20 cellular contexts compared by ENCODE assay signal in genomic region chr1:9048551-9048950, GRCh38. TPM values are rescaled to one million over a fixed set of nuclear protein-coding genes. Genes with fewer than 3 reads are reported as not detected.
DNase-seq lines count a peak whose midpoint lies in the region; ATAC-seq and TF ChIP-seq lines count a peak whose summit lies in the region.
"Had no signal": no experiment of that assay in that cellular context is flagged by ENCODE, and none has a peak within 500 bp of the region (broad histone marks: within the 10 kb centered on the region; RNA-seq: fewer than 3 reads in every experiment).

No MANE protein-coding gene starts in this region.

- peak overlapping the region; percentile 24 to 74 (median 72) for H3K27ac ChIP-seq in gastrocnemius medialis
- H3K27ac ChIP-seq: 22Rv1, A549, BLaER1 had no signal

- ATAC-seq in Right ventricle myocardium inferior (no peak), gastrocnemius medialis (peak; percentile 39 to 48), GM21390 (IDR thresholded peaks at IDR 0.05; ENCODE audit: unreplicated experiment) (no peak)
- ATAC-seq: A549 had no signal

- TF ChIP-seq POLR2A in gastrocnemius medialis (IDR thresholded peaks at IDR 0.05), result no peak

- peaks cover 9 to 11% of the 10 kb centered on the region in 2 donors for H3K4me1 ChIP-seq in gastrocnemius medialis
- H3K4me1 ChIP-seq: A549, BE2C had no signal

- H3K27me3 ChIP-seq in gastrocnemius medialis, result no peaks in the 10 kb centered on the region
- H3K27me3 ChIP-seq: BE2C, BLaER1 had no signal

- H3K36me3 ChIP-seq in gastrocnemius medialis, result peaks cover 0 to 7% of the 10 kb centered on the region in 2 donors
- H3K36me3 ChIP-seq: BE2C had no signal

- intact Hi-C loops in Right ventricle myocardium inferior (cut with DNase I), result no loop called here
- intact Hi-C loops in cardiac septum (cut with DNase I), result no loop called here
- intact Hi-C loops in posterior vena cava (cut with DNase I), result no loop called here
- intact Hi-C loops in gastrocnemius medialis (cut with DNase I; ENCODE audit: low total_unique reads), result no loop called here

- no peaks in the 10 kb centered on the region for H3K9me3 ChIP-seq in gastrocnemius medialis
- H3K9me3 ChIP-seq: A549, BE2C, BLaER1 had no signal

- peak; percentile 28 for DNase-seq in Right ventricle myocardium inferior (ENCODE audit: missing footprints)
- DNase-seq in cardiac septum (ENCODE audit: low spot score), result no peak
- DNase-seq in posterior vena cava (ENCODE audit: low spot score), result peak; percentile 19
- DNase-seq in gastrocnemius medialis, result no peak
- no peak for DNase-seq in activated CD8-positive, alpha-beta memory T cell treated with anti-CD3 and anti-CD28 coated beads, Interleukin-2, amount 50 U/mL, for 48 hours
- DNase-seq in AML-193 (lab: John Stamatoyannopoulos, UW), result no peak
- DNase-seq: BE2C; C1 segment of cervical spinal cord; CD4-positive, alpha-beta memory T cell; CD4-positive, CD25-positive, alpha-beta regulatory T cell; CD8-positive, alpha-beta memory T cell; COR-L47; DMS 273 treated with DMSO at 0.1 percent for 48 hours; DMS79 treated with DMSO at 0.1 percent for 48 hours; GF-D8 had no signal

- TF ChIP-seq CTCF in gastrocnemius medialis (IDR thresholded peaks at IDR 0.05 in 4 of 5, conservative IDR thresholded peaks at IDR 0.05 in 1 of 5), result no peak

- no peak overlapping the region for H3K4me3 ChIP-seq in gastrocnemius medialis
- H3K4me3 ChIP-seq: A549, BLaER1 had no signal

- in situ Hi-C loops in gastrocnemius medialis (cut with MboI; ENCODE audit: low sequenced_read_pairs in 4 of 4), result no loop called here

RNA-seq across cellular contexts. Expression of gene SLC2A5, which starts 20.9 kb away (rescaled TPM):
- total RNA-seq in Right ventricle myocardium inferior, result 3.6 TPM
- total RNA-seq in cardiac septum, result 1.5 TPM
- 1 to 10 TPM; 2.0 to 3.2 TPM for total RNA-seq in posterior vena cava
- 10 to 100 TPM; 11.2 to 34.5 (median 22.8) TPM for total RNA-seq in gastrocnemius medialis
- total RNA-seq: A172; CD8-positive, alpha-beta memory T cell had no signal

RNA-seq across cellular contexts. Expression of gene SLC2A7, which starts 22.3 kb away (rescaled TPM):
- total RNA-seq in Right ventricle myocardium inferior (not detected), cardiac septum (not detected), posterior vena cava (not detected), gastrocnemius medialis (not detected)
- total RNA-seq: A172; CD4-positive, alpha-beta memory T cell; CD4-positive, CD25-positive, alpha-beta regulatory T cell; CD8-positive, alpha-beta memory T cell had no signal

Comparison
In these comparisons a context has a peak if more than half of its experiments do, and no peak if none do; other contexts are left out.
1. DNase-seq: peak in Right ventricle myocardium inferior (single experiment) and posterior vena cava (single experiment); none in cardiac septum (single experiment), gastrocnemius medialis (0 of 2), activated CD8-positive, alpha-beta memory T cell treated with anti-CD3 and anti-CD28 coated beads, Interleukin-2, amount 50 U/mL, for 48 hours (single experiment) and AML-193 (0 of 2).
2. ATAC-seq: peak in gastrocnemius medialis (2 of 2); none in Right ventricle myocardium inferior (single experiment) and GM21390 (single experiment).